Comparison of ENCODE assay signal across 15 cellular contexts in genomic region chr3:139772539-139773500, GRCh38.
DNase-seq lines count a peak whose midpoint lies in the region; ATAC-seq, FAIRE-seq and TF ChIP-seq lines count a peak whose summit lies in the region.
"Had no signal": no experiment of that assay in that cellular context is flagged by ENCODE, and none has a peak within 500 bp of the region (broad histone marks: within the 10 kb centered on the region; RNA-seq: fewer than 3 reads in every experiment).

No MANE protein-coding gene starts in this region.

- H3K27ac ChIP-seq in esophagus muscularis mucosa (replicated peaks in 1 of 4) (no peak overlapping the region), trophoblast cell (ENCODE audit: low read depth, low read length) (peak overlapping the region; percentile 100)
- H3K27ac ChIP-seq: body of pancreas had no signal

- 70% methylated on average over 7 of the region's 7 CpGs for WGBS in esophagus muscularis mucosa
- no CpG with 5 or more reads among the region's 7 CpGs for WGBS in trophoblast cell (ENCODE audit: extremely low coverage, insufficient coverage, insufficient read length)

- H3K18ac ChIP-seq in trophoblast cell (ENCODE audit: low read length) = peak overlapping the region; percentile 69

- H3K4me1 ChIP-seq in esophagus muscularis mucosa (no peaks in the 10 kb centered on the region), trophoblast cell (ENCODE audit: control insufficient read depth in 1 of 2, insufficient read depth in 2 of 2, low read length in 2 of 2) (peaks cover 33 to 39% of the 10 kb centered on the region in 2 experiments)
- H3K4me1 ChIP-seq: body of pancreas had no signal

- no peak overlapping the region for H2AFZ ChIP-seq in trophoblast cell (ENCODE audit: insufficient read depth, low read length, poor library complexity)

- peak; percentile 63 for DNase-seq in ELR (ENCODE audit: low read depth)
- peak; percentile 78 for DNase-seq in RCC 7860 (ENCODE audit: low spot score)
- DNase-seq in esophagus muscularis mucosa (ENCODE audit: extremely low spot score) = peak; percentile 26
- DNase-seq in trophoblast cell = no peak
- no peak for DNase-seq in foreskin melanocyte
- DNase-seq: activated CD8-positive, alpha-beta memory T cell treated with anti-CD3 and anti-CD28 coated beads, Interleukin-2, amount 50 U/mL, for 48 hours; left ventricle myocardium superior; NCI-H2029; posterior cingulate gyrus had no signal

- H4K12ac ChIP-seq in trophoblast cell (ENCODE audit: low read depth, low read length) = no peak overlapping the region

- H3K9me3 ChIP-seq in esophagus muscularis mucosa (no peaks in the 10 kb centered on the region), trophoblast cell (ENCODE audit: insufficient read depth, low read depth, low read length) (no peaks in the 10 kb centered on the region)
- H3K9me3 ChIP-seq: body of pancreas had no signal

- TF ChIP-seq POLR2A in esophagus muscularis mucosa (IDR thresholded peaks at IDR 0.05; ENCODE audit: low read depth) = no peak

- no peak overlapping the region for H3K4me3 ChIP-seq in esophagus muscularis mucosa
- H3K4me3 ChIP-seq in trophoblast cell (ENCODE audit: low read depth, low read length) = no peak overlapping the region
- H3K4me3 ChIP-seq: body of pancreas had no signal

- intact Hi-C loops in esophagus muscularis mucosa (cut with DNase I) = no loop called here

- H3K36me3 ChIP-seq in esophagus muscularis mucosa (no peaks in the 10 kb centered on the region), trophoblast cell (ENCODE audit: control insufficient read depth in 1 of 2, insufficient read depth in 2 of 2, low read length in 2 of 2) (no peaks in the 10 kb centered on the region)

- FAIRE-seq in RCC 7860 (lab: Jason Lieb, UNC) = peak; percentile 91
- FAIRE-seq: D721Med, frontal cortex had no signal

- peaks cover 55% of the 10 kb centered on the region for H3K79me1 ChIP-seq in trophoblast cell (ENCODE audit: low read length)

- peak overlapping the region; percentile 76 for H4K8ac ChIP-seq in trophoblast cell (ENCODE audit: low read depth, low read length)

- peak overlapping the region; percentile 85 for H3K4ac ChIP-seq in trophoblast cell (ENCODE audit: low read depth, low read length)

- H2BK12ac ChIP-seq in trophoblast cell (ENCODE audit: low read length) = peak overlapping the region; percentile 98

- H3K4me2 ChIP-seq in trophoblast cell (ENCODE audit: low read length) = no peak overlapping the region

- H3K27me3 ChIP-seq in esophagus muscularis mucosa = no peaks in the 10 kb centered on the region
- no peaks in the 10 kb centered on the region for H3K27me3 ChIP-seq in trophoblast cell (ENCODE audit: insufficient read depth, low read length)
- H3K27me3 ChIP-seq: body of pancreas had no signal

- peak overlapping the region; percentile 98 for H4K91ac ChIP-seq in trophoblast cell (ENCODE audit: low read depth, low read length)

- H3K23ac ChIP-seq in trophoblast cell (ENCODE audit: low read length) = no peak overlapping the region

- peaks cover 12% of the 10 kb centered on the region for H3K79me2 ChIP-seq in trophoblast cell (ENCODE audit: control insufficient read depth, insufficient read depth, low read length, poor library complexity)

- H2BK120ac ChIP-seq in trophoblast cell (ENCODE audit: insufficient read depth, low read length, poor library complexity) = peak overlapping the region; percentile 99

- peak overlapping the region; percentile 86 for H3K14ac ChIP-seq in trophoblast cell (ENCODE audit: low read length)

- H2BK5ac ChIP-seq in trophoblast cell (ENCODE audit: low read depth, low read length, poor library complexity) = peak overlapping the region; percentile 98

- H3K9ac ChIP-seq in trophoblast cell (ENCODE audit: low read length) = no peak overlapping the region

- no peak for TF ChIP-seq EP300 in esophagus muscularis mucosa (IDR thresholded peaks at IDR 0.05)

- peak overlapping the region; percentile 96 for H2AK5ac ChIP-seq in trophoblast cell (ENCODE audit: low read length)

- TF ChIP-seq CTCF in esophagus muscularis mucosa (IDR thresholded peaks at IDR 0.05) = no peak

- ATAC-seq in HG03442 (IDR thresholded peaks at IDR 0.05; ENCODE audit: unreplicated experiment) (no peak), GM19455 (IDR thresholded peaks at IDR 0.05; ENCODE audit: unreplicated experiment) (no peak), HG02642 (IDR thresholded peaks at IDR 0.05; ENCODE audit: poor library complexity, unreplicated experiment) (no peak)
- ATAC-seq: body of pancreas, left ventricle myocardium superior had no signal

Comparison
In these comparisons a context has a peak if more than half of its experiments do, and no peak if none do; other contexts are left out.
1. DNase-seq: peak in ELR (single experiment), RCC 7860 (single experiment) and esophagus muscularis mucosa (single experiment); none in trophoblast cell (0 of 2) and foreskin melanocyte (single experiment).